ENCODE assay signal across 14 cellular contexts in the genomic region with DNA sequence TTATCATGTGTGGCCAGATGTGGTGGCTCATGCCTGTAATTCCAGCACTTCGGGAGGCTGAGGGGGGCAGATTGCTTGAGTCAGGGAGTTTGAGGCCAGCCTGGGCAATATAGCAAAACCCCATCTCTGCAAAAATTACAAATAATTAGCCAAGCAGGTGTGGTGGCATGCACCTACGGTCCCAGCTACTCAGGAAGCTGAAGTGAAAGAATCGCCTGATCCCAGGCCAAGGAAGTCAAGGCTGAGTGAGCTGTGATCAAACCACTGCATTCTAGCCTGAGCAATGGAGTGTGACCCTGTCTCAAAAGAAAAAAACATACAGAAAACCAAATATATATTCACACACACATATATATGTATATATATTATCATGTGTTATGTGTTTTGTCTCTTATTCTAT. TPM values are rescaled to one million over a fixed set of nuclear protein-coding genes. Genes with fewer than 3 reads are reported as not detected.
DNase-seq lines count a peak whose midpoint lies in the region; ATAC-seq, FAIRE-seq and TF ChIP-seq lines count a peak whose summit lies in the region.
"Had no signal": no experiment of that assay in that cellular context is flagged by ENCODE, and none has a peak within 500 bp of the region (broad histone marks: within the 10 kb centered on the region; RNA-seq: fewer than 3 reads in every experiment).

No MANE protein-coding gene starts in this region.

- no peak overlapping the region for H3K27ac Mint-ChIP-seq in T-helper 17 cell
- H3K27ac Mint-ChIP-seq: mesothelial cell of epicardium had no signal

- no peak overlapping the region for H3K4me3 Mint-ChIP-seq in T-helper 17 cell
- H3K4me3 Mint-ChIP-seq: mesothelial cell of epicardium had no signal

- ATAC-seq in GM19452 (IDR thresholded peaks at IDR 0.05; ENCODE audit: unreplicated experiment) (peak; percentile 69), HG02798 (IDR thresholded peaks at IDR 0.05; ENCODE audit: poor library complexity, unreplicated experiment) (peak; percentile 80), HG03457 (IDR thresholded peaks at IDR 0.05; ENCODE audit: unreplicated experiment) (peak; percentile 89), T-helper 17 cell (no peak)
- ATAC-seq: pancreas had no signal

- no peaks in the 10 kb centered on the region for H3K9me3 ChIP-seq in T-helper 17 cell (ENCODE audit: control insufficient read depth, low read length, poor library complexity, severe bottlenecking)
- H3K9me3 ChIP-seq: pancreas had no signal

- FAIRE-seq in GM12891 (lab: Jason Lieb, UNC), result peak; percentile 90
- FAIRE-seq: pancreas had no signal

- no peak for DNase-seq in GM12891 (ENCODE audit: insufficient read length, low spot score)
- no peak for DNase-seq in T-helper 17 cell
- no peak for DNase-seq in NCI-H510A treated with DMSO at 0.1 percent for 48 hours (lab: John Stamatoyannopoulos, UW)
- DNase-seq in stimulated activated CD4-positive, alpha-beta T cell treated with anti-CD3 and anti-CD28 coated beads, Interleukin-4, amount 100 ng/mL, for 4 hours, result no peak
- no peak for DNase-seq in stimulated activated naive CD4-positive, alpha-beta T cell (lab: John Stamatoyannopoulos, UW)
- DNase-seq: NCI-H345; pancreas; stimulated activated CD4-positive, alpha-beta T cell treated with anti-CD3 and anti-CD28 coated beads, Interleukin-4, amount 100 ng/mL, for 1 hour; WERI-Rb-1 had no signal

- no peak for TF ChIP-seq POLR2A in GM12891 (IDR thresholded peaks at IDR 0.05; ENCODE audit: low read depth, low read length)

- H3K27me3 Mint-ChIP-seq in T-helper 17 cell, result peaks cover 25% of the 10 kb centered on the region

- H3K36me3 Mint-ChIP-seq in T-helper 17 cell (ENCODE audit: low read depth), result no peaks in the 10 kb centered on the region
- H3K36me3 Mint-ChIP-seq: mesothelial cell of epicardium had no signal

- H3K4me1 Mint-ChIP-seq in T-helper 17 cell, result peaks cover 3% of the 10 kb centered on the region

TF ChIP-seq in GM12891, 5 proteins besides CTCF, POLR2A, EP300 and RAD21:
- peak; percentile 64 for TF ChIP-seq PAX5 (IDR thresholded peaks at IDR 0.05; ENCODE audit: insufficient read depth, low read length, severe bottlenecking)
- no peak for TF ChIP-seq POLR2AphosphoS5 (IDR thresholded peaks at IDR 0.05; ENCODE audit: low read depth, low read length)

RNA-seq across cellular contexts. Expression of gene APELA, which starts 15.0 kb away (rescaled TPM):
- 0.21 TPM for polyA plus RNA-seq in GM12891 (2012; ENCODE audit: low read depth, missing spikeins)
- total RNA-seq in T-helper 17 cell, result not detected
- polyA plus RNA-seq: AG04450, pancreas had no signal
